In the genomic region with DNA sequence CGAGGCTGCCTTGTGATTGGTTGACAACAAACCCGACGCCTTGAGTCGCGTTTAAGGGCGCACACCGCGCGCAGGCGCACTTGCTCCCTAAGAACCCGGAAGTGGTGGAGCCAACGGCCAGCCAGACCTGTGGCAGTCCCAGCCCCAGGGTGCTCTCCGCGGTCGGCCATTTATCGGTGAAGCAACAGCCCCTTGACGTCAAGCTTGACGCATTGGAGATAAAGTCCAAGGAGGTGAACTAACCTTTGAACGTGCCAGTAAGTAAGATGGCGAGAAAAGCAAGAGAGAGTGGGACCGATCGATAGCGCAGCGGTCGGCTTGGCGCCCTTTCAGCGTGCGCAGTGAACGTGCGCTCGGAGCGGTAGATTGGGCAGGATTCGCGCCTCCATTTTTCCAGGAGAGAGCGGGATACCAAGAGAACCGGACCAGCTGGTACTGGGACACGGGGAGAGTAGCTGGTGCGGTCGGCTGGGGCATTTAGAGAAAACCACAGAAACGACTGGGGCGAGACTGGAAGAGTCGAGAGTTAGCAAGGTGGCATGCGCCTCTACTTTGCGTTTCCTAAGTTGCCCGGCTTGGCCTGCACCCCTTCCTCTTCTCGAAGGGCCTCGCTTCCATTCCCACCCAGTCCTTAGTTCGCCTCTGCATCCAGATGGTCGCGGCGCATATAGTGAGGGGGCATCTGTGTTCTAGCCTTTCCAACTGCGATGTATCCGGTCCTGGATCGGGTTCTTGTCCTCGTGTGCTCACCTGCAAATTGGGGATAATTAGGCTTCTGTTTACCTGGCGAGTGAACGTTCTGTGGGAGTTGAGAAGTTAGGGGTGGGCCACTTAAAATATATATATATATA, we compare ENCODE assay signal across 8 cellular contexts. TPM values are rescaled to one million over a fixed set of nuclear protein-coding genes. Genes with fewer than 3 reads are reported as not detected.
DNase-seq lines count a peak whose midpoint lies in the region; ATAC-seq and TF ChIP-seq lines count a peak whose summit lies in the region.

A gene (plus strand): TSS at position 364 of the 851 bp plus-strand sequence. CDS start 2,908 bp downstream, outside the sequence.

- H3K27ac ChIP-seq in Panc1 (ENCODE audit: low read length) (peak within 1 kb of the TSS; percentile 93), muscle layer of colon (ENCODE audit: low read depth, low read length) (peak within 1 kb of the TSS; percentile 95)

- no peaks in the 10 kb centered on the region for H3K27me3 Mint-ChIP-seq in activated T-cell treated with anti-CD3 and anti-CD28 coated beads, Interleukin-2, amount 50 U/mL, for 4 hours (ENCODE audit: low read depth)

- H3K4me3 Mint-ChIP-seq in activated T-cell treated with anti-CD3 and anti-CD28 coated beads, Interleukin-2, amount 50 U/mL, for 4 hours = no peak within 1 kb of the TSS

- CTCF ChIA-PET in Panc1 (lab: Charles Lee) = no interaction called here

- H3K9ac ChIP-seq in muscle layer of colon (ENCODE audit: low read length) = peak within 1 kb of the TSS; percentile 91

- peaks cover 21% of the 10 kb centered on the region for H3K36me3 Mint-ChIP-seq in activated T-cell treated with anti-CD3 and anti-CD28 coated beads, Interleukin-2, amount 50 U/mL, for 4 hours (ENCODE audit: insufficient read depth)

- no peak for TF ChIP-seq CTCF in Panc1 (IDR thresholded peaks at IDR 0.05)

- POLR2A ChIA-PET in Panc1 (lab: Charles Lee) = no interaction called here

- H3K27me3 ChIP-seq in Panc1 (ENCODE audit: control insufficient read depth, insufficient read depth, low read length) (no peaks in the 10 kb centered on the region), muscle layer of colon (ENCODE audit: control insufficient read depth in 1 of 2, insufficient read depth in 2 of 2, low read length in 2 of 2) (no peaks in the 10 kb centered on the region)

- H3K36me3 ChIP-seq in Panc1 (ENCODE audit: control insufficient read depth, insufficient read depth, low read length) (peaks cover 28% of the 10 kb centered on the region), muscle layer of colon (ENCODE audit: insufficient read depth, low read length) (peaks cover 21% of the 10 kb centered on the region)

- intact Hi-C loops in Panc1 (cut with micrococcal nuclease; ENCODE audit: unreplicated experiment) = no loop called here

- ATAC-seq in GM21723 (IDR thresholded peaks at IDR 0.05; ENCODE audit: unreplicated experiment) = peak; percentile 93
- ATAC-seq in Panc1 = peak; percentile 97
- peak; percentile 89 to 93 for ATAC-seq in activated T-cell treated with anti-CD3 and anti-CD28 coated beads, Interleukin-2, amount 50 U/mL, for 4 hours
- peak; percentile 97 for ATAC-seq in esophagus mucosa

- H3K4me1 ChIP-seq in Panc1 (ENCODE audit: control insufficient read depth, insufficient read depth, low read length) = peaks cover 26% of the 10 kb centered on the region
- H3K4me1 ChIP-seq in muscle layer of colon (ENCODE audit: insufficient read depth, low read length) = peaks cover 18% of the 10 kb centered on the region

- H3K4me1 Mint-ChIP-seq in activated T-cell treated with anti-CD3 and anti-CD28 coated beads, Interleukin-2, amount 50 U/mL, for 4 hours (ENCODE audit: low read depth) = peaks cover 25% of the 10 kb centered on the region

- BruUV-seq in Panc1 (replicated peaks; lab: Mats Ljungman, UMichigan) = TSS peak; percentile 87

- DNase-seq in DMS153 treated with DMSO at 0.1 percent for 48 hours (lab: John Stamatoyannopoulos, UW; ENCODE audit: unreplicated experiment) (peak; percentile 95), KG1 (lab: John Stamatoyannopoulos, UW) (peak; percentile 98), Panc1 (ENCODE audit: low read depth, low spot score) (peak; percentile 97)
- peak; percentile 99 for DNase-seq in activated T-cell treated with anti-CD3 and anti-CD28 coated beads, Interleukin-2, amount 50 U/mL, for 4 hours
- peak; percentile 98 to 99 for DNase-seq in stimulated activated CD8-positive, alpha-beta memory T cell treated with anti-CD3 and anti-CD28 coated beads, Interleukin-7, amount 100 ng/mL, for 4 hours (ENCODE audit: low read depth in 2 of 2)

- in situ Hi-C loops in Panc1 (cut with HindIII; ENCODE audit: low pct_unique_long_range_greater_than_20kb, low sequenced_read_pairs) = no loop called here

- H3K4me3 ChIP-seq in Panc1 (ENCODE audit: low read depth in 2 of 2, low read length in 2 of 2) (peak within 1 kb of the TSS; percentile 76 to 98), muscle layer of colon (ENCODE audit: low read depth in 1 of 2, low read length in 2 of 2) (peak within 1 kb of the TSS; percentile 96 to 98)

- H3K9me3 ChIP-seq in Panc1 (ENCODE audit: control insufficient read depth, insufficient read depth, low read depth, low read length) = no peaks in the 10 kb centered on the region
- H3K9me3 ChIP-seq in muscle layer of colon (ENCODE audit: low read length) = no peaks in the 10 kb centered on the region

- H3K9me3 Mint-ChIP-seq in activated T-cell treated with anti-CD3 and anti-CD28 coated beads, Interleukin-2, amount 50 U/mL, for 4 hours = no peaks in the 10 kb centered on the region

RNA-seq across cellular contexts. Expression of the gene that starts here (rescaled TPM):
- 46.3 TPM for total RNA-seq in Panc1 (2021; ENCODE audit: unreplicated experiment)
- polyA plus RNA-seq in Panc1 (2012; ENCODE audit: insufficient read length) = 39.7 TPM
- total RNA-seq in activated T-cell treated with anti-CD3 and anti-CD28 coated beads, Interleukin-2, amount 50 U/mL, for 4 hours = 10 to 100 TPM; 42.7 to 47.3 (median 45.3) TPM
- 18.5 TPM for total RNA-seq in esophagus mucosa

Comparison
In these comparisons a context has a peak if more than half of its experiments do, and no peak if none do; other contexts are left out.
1. Peak in every context shown above with its lines: DNase-seq, ATAC-seq, H3K4me3 ChIP-seq and H3K27ac ChIP-seq.